Comparison of ENCODE assay signal across 11 cellular contexts in genomic region chr1:219798283-219799030, GRCh38.
A peak's percentile ranks its signal among the peaks of the same experiment; 100 is the strongest.
DNase-seq lines count a peak whose midpoint lies in the region; ATAC-seq lines count a peak whose summit lies in the region.
"Had no signal": no experiment of that assay in that cellular context is flagged by ENCODE, and none has a peak within 500 bp of the region (broad histone marks: within the 10 kb centered on the region; RNA-seq: fewer than 3 reads in every experiment).

No MANE protein-coding gene starts in this region.

- DNase-seq in GM04503 (ENCODE audit: low read depth) (peak; percentile 34), RKO (ENCODE audit: low spot score) (peak; percentile 76), glomerular visceral epithelial cell (ENCODE audit: extremely low spot score) (peak; percentile 10), cerebellar cortex (ENCODE audit: low spot score) (no peak), NCI-H345 treated with DMSO at 0.1 percent for 48 hours (lab: John Stamatoyannopoulos, UW; ENCODE audit: unreplicated experiment) (no peak), cerebellum (ENCODE audit: low spot score) (no peak), ecto neural progenitor cell (ENCODE audit: low spot score) (no peak)
- DNase-seq: activated CD8-positive, alpha-beta memory T cell treated with anti-CD3 and anti-CD28 coated beads, Interleukin-2, amount 50 U/mL, for 48 hours; effector memory CD4-positive, alpha-beta T cell; NCI-H1417 treated with DMSO at 0.1 percent for 48 hours had no signal

- peak; percentile 48 for ATAC-seq in HG02571 (IDR thresholded peaks at IDR 0.05; ENCODE audit: unreplicated experiment)

Comparison
In these comparisons a context has a peak if more than half of its experiments do, and no peak if none do; other contexts are left out.
1. DNase-seq: peak in GM04503 (single experiment), RKO (single experiment) and glomerular visceral epithelial cell (single experiment); none in cerebellar cortex (single experiment), NCI-H345 treated with DMSO at 0.1 percent for 48 hours (single experiment), cerebellum (single experiment) and ecto neural progenitor cell (single experiment).